Comparison of ENCODE assay signal across 18 cellular contexts in genomic region chr5:34708777-34709176, GRCh38.
"Had no signal": no experiment of that assay in that cellular context is flagged by ENCODE, and none has a peak within 500 bp of the region (broad histone marks: within the 10 kb centered on the region; RNA-seq: fewer than 3 reads in every experiment).

No MANE protein-coding gene starts in this region.

- H3K27ac ChIP-seq: dorsolateral prefrontal cortex, epithelial cell of prostate, neural progenitor cell, right lobe of liver had no signal

- H3K4me3 ChIP-seq: dorsolateral prefrontal cortex, heart right ventricle, neural progenitor cell, right lobe of liver, tibial nerve had no signal

- ATAC-seq: activated CD8-positive, alpha-beta memory T cell treated with anti-CD3 and anti-CD28 coated beads, Interleukin-2, amount 10 ng/mL, durations not matched to agents 7 days and 5 days; activated T-helper 17 cell treated with anti-CD3 and anti-CD28 coated beads, Interleukin-2, amount 50 U/mL, for 72 hours; heart right ventricle; left ventricle myocardium superior; right lobe of liver had no signal

- H2AFZ ChIP-seq: neural progenitor cell had no signal

- H3K9me3 ChIP-seq: heart right ventricle, right lobe of liver, tibial nerve had no signal

- H3K4me2 ChIP-seq: neural progenitor cell had no signal

- DNase-seq: activated CD4-positive, alpha-beta memory T cell treated with anti-CD3 and anti-CD28 coated beads for 36 hours; activated CD4-positive, alpha-beta T cell treated with anti-CD3 and anti-CD28 coated beads for 4 hours; activated CD8-positive, alpha-beta memory T cell treated with anti-CD3 and anti-CD28 coated beads, Interleukin-2, amount 10 ng/mL, durations not matched to agents 7 days and 5 days; activated naive CD4-positive, alpha-beta T cell; activated naive CD8-positive, alpha-beta T cell treated with anti-CD3 and anti-CD28 coated beads for 36 hours; amniotic stem cell; dorsolateral prefrontal cortex; heart right ventricle; left ventricle myocardium superior; naive B cell; right lobe of liver; stimulated activated CD8-positive, alpha-beta memory T cell treated with anti-CD3 and anti-CD28 coated beads, Interleukin-4, amount 100 ng/mL, for 48 hours; stimulated activated naive CD4-positive, alpha-beta T cell treated with Interleukin-2 at 50 U/mL for 16 hours; substantia nigra had no signal

- H3K27me3 ChIP-seq: dorsolateral prefrontal cortex, heart right ventricle, neural progenitor cell, right lobe of liver, tibial nerve had no signal

- H3K36me3 ChIP-seq: neural progenitor cell, right lobe of liver had no signal

- H3K4me1 ChIP-seq: right lobe of liver had no signal

- H3K9ac ChIP-seq: neural progenitor cell had no signal
